18 cellular contexts compared by ENCODE assay signal in the genomic region with DNA sequence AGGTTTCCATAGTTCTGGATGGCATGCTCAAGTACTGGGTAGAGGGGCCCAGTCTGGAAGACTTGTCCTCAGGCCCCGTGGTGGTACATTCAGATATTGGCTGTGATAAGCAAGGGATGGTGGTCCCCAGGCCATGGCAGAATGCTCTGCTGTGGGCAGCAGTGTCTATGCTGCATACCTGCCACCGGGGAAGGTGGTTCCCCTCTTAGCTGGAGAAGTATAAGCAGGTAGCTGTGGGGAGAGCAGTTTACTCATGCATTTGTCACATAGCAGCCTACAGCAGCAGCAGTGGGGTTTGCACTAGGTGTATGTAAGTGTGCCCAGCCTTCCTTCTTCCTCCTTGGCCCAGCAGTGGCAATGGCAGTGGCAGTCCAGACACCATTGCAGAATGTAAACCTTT.
"Had no signal": no experiment of that assay in that cellular context is flagged by ENCODE, and none has a peak within 500 bp of the region (broad histone marks: within the 10 kb centered on the region; RNA-seq: fewer than 3 reads in every experiment).

No MANE protein-coding gene starts in this region.

- DNase-seq: effector memory CD4-positive, alpha-beta T cell; erythroblast; foreskin melanocyte; head of caudate nucleus; hippocampal formation; left lung; lower lobe of right lung; midbrain; nucleus accumbens; pancreas; right cardiac atrium; small intestine; stimulated activated CD4-positive, alpha-beta T cell treated with anti-CD3 and anti-CD28 coated beads, Interleukin-12 subunit alpha, Interleukin-12 subunit beta, amount 100 ng/mL, for 4 hours; stimulated activated naive CD4-positive, alpha-beta T cell treated with Interleukin-2 at 50 U/mL for 16 hours; uterus had no signal

- H3K9ac ChIP-seq: neural progenitor cell had no signal

- H2AFZ ChIP-seq: neural progenitor cell had no signal

- FAIRE-seq: islet of Langerhans, pancreas, small intestine had no signal

- H3K4me2 ChIP-seq: neural progenitor cell had no signal

- ATAC-seq: left lung; lower lobe of right lung; natural killer cell treated with Interleukin-12 subunit alpha and Interleukin-12 subunit beta and Interleukin-15 and Interleukin-18, amount 100 ng/mL, for 72 hours; pancreas; right cardiac atrium had no signal

- H3K36me3 ChIP-seq: left lung, lower lobe of right lung, neural progenitor cell, pancreas, uterus had no signal

- H3K27ac ChIP-seq: left lung, lower lobe of right lung, neural progenitor cell, pancreas, uterus had no signal

- H3K4me3 ChIP-seq: left lung, lower lobe of right lung, neural progenitor cell, pancreas, uterus had no signal

- H3K27me3 ChIP-seq: left lung, neural progenitor cell, pancreas, uterus had no signal

- H3K9me3 ChIP-seq: lower lobe of right lung, uterus had no signal

- H3K4me1 ChIP-seq: left lung, lower lobe of right lung, neural progenitor cell, pancreas, uterus had no signal
